In genomic region chr12:109714141-109714912, GRCh38 we compare ENCODE assay signal across 9 cellular contexts. TPM values are rescaled to one million over a fixed set of nuclear protein-coding genes. Genes with fewer than 3 reads are reported as not detected.
A peak's percentile ranks its signal among the peaks of the same experiment; 100 is the strongest.
DNase-seq lines count a peak whose midpoint lies in the region; ATAC-seq and TF ChIP-seq lines count a peak whose summit lies in the region.
"Had no signal": no experiment of that assay in that cellular context is flagged by ENCODE, and none has a peak within 500 bp of the region (broad histone marks: within the 10 kb centered on the region; RNA-seq: fewer than 3 reads in every experiment).

No MANE protein-coding gene starts in this region.

- no peaks in the 10 kb centered on the region for H3K4me1 ChIP-seq in breast epithelium

- H3K27ac ChIP-seq in breast epithelium = peak overlapping the region; percentile 11 to 70
- H3K27ac ChIP-seq: epithelial cell of prostate had no signal

- H3K36me3 ChIP-seq in breast epithelium = no peaks in the 10 kb centered on the region

- peak overlapping the region; percentile 62 to 73 (median 71) for H3K4me3 ChIP-seq in breast epithelium

- no peak for TF ChIP-seq POLR2A in breast epithelium (IDR thresholded peaks at IDR 0.05)

- intact Hi-C loops in breast epithelium (cut with DNase I; ENCODE audit: low total_unique reads) = no loop called here
- intact Hi-C loops in left colon (cut with DNase I, micrococcal nuclease) = no loop called here

- ATAC-seq in GM21737 (IDR thresholded peaks at IDR 0.05; ENCODE audit: unreplicated experiment) (peak; percentile 32), left colon (peak; percentile 52), esophagus mucosa (no peak)

- H3K27me3 ChIP-seq in breast epithelium = peaks cover 0 to 9% of the 10 kb centered on the region in 2 donors

- DNase-seq in DMS53 (lab: John Stamatoyannopoulos, UW) (peak; percentile 95), M059J (ENCODE audit: low read depth) (peak; percentile 47), UCSD-AML1 (lab: John Stamatoyannopoulos, UW; ENCODE audit: unreplicated experiment) (peak; percentile 62), breast epithelium (ENCODE audit: low spot score in 2 of 2) (peak in 1 of 2 donors; percentile 74), left colon (peak; percentile 69 to 81)
- DNase-seq in stimulated activated CD4-positive, alpha-beta T cell treated with anti-CD3 and anti-CD28 coated beads, Interleukin-2, amount 100 ng/mL, for 48 hours = peak; percentile 41 to 47

- peak in 1 of 3 donors; percentile 17 for TF ChIP-seq CTCF in breast epithelium (IDR thresholded peaks at IDR 0.05)

- H3K9me3 ChIP-seq in breast epithelium = no peaks in the 10 kb centered on the region

RNA-seq across cellular contexts. Expression of gene FAM222A, which starts 0.7 kb away (rescaled TPM):
- 0.89 and 2.1 TPM in 2 replicates for total RNA-seq in M059J (2014; rRNA removed; shearing (Covaris generic))
- total RNA-seq in breast epithelium (1 to 10 TPM in 2 of 3 donors, under 1 TPM in 1; 0.32 to 7.3 (median 1.3) TPM), left colon (1 to 10 TPM; 3.0 to 4.7 TPM), esophagus mucosa (5.4 TPM)
